In the genomic region with DNA sequence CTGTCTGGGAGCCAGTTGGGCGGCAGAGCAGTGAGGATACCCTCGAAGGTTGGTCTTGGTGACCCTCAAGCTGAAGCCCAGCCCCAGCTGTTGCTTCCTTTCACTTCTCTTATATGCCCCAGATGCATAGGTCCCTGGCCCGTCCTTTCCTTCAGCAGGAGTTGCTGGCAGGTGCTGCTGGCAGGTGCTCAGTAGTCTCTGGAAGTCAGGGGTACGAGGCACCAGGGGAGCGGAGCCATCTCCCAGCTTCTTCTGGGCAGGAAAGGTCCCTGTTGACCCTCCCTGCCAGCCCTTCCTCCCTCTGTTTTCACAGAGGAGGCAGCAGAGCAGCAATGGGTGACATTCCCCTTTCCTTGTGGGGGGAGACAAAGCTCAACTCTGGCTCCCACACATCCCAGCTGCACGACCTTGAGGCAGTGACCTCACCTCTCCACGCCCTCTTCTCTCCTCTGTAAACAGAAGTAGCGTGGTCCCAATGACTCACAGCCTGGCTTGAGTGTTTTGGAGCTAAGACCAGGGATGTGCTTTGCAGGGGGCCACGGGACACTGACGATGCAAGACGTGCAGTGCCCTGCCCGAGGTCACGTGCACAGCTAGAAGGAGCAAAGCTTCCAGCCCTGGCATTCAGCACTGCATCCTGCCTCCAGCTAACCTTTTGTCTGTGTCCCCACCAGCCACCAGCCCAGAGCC, we compare ENCODE assay signal across 10 cellular contexts. TPM values are rescaled to one million over a fixed set of nuclear protein-coding genes. Genes with fewer than 3 reads are reported as not detected.
A peak's percentile ranks its signal among the peaks of the same experiment; 100 is the strongest.
DNase-seq lines count a peak whose midpoint lies in the region; ATAC-seq and TF ChIP-seq lines count a peak whose summit lies in the region.
"Had no signal": no experiment of that assay in that cellular context is flagged by ENCODE, and none has a peak within 500 bp of the region (broad histone marks: within the 10 kb centered on the region; RNA-seq: fewer than 3 reads in every experiment).

No MANE protein-coding gene starts in this region.

- H3K4me1 Mint-ChIP-seq in neural crest cell = peaks cover 31% of the 10 kb centered on the region
- H3K4me1 Mint-ChIP-seq in activated T-helper 2 cell treated with anti-CD3 and anti-CD28 coated beads, Interferon-gamma antibody, Interleukin-2, Interleukin-4, amounts not matched to agents 10 μg/mL and 5 μg/mL and 100 μg/mL, durations not matched to agents 14 hours and 24 hours and 36 hours (ENCODE audit: low read depth) = no peaks in the 10 kb centered on the region

- intact Hi-C loops in activated T-helper 2 cell treated with anti-CD3 and anti-CD28 coated beads, Interferon-gamma antibody, Interleukin-2, Interleukin-4, amounts not matched to agents 10 μg/mL and 5 μg/mL and 100 μg/mL, durations not matched to agents 14 hours and 24 hours and 36 hours (cut with micrococcal nuclease) = no loop called here

- H3K27ac Mint-ChIP-seq in neural crest cell (ENCODE audit: unreplicated experiment) = peak overlapping the region; percentile 27
- H3K27ac Mint-ChIP-seq in activated T-helper 2 cell treated with anti-CD3 and anti-CD28 coated beads, Interferon-gamma antibody, Interleukin-2, Interleukin-4, amounts not matched to agents 10 μg/mL and 5 μg/mL and 100 μg/mL, durations not matched to agents 14 hours and 24 hours and 36 hours = no peak overlapping the region
- H3K27ac Mint-ChIP-seq: activated naive CD8-positive, alpha-beta T cell had no signal

- H3K9me3 ChIP-seq in AG04450 (ENCODE audit: control insufficient read depth, insufficient read depth, low read length) = no peaks in the 10 kb centered on the region; the same call in 1 of the 2 replicates
- H3K9me3 ChIP-seq in WERI-Rb-1 (ENCODE audit: severe bottlenecking) = no peaks in the 10 kb centered on the region

- H3K27me3 Mint-ChIP-seq in neural crest cell (ENCODE audit: low read depth) = no peaks in the 10 kb centered on the region
- H3K27me3 Mint-ChIP-seq in activated T-helper 2 cell treated with anti-CD3 and anti-CD28 coated beads, Interferon-gamma antibody, Interleukin-2, Interleukin-4, amounts not matched to agents 10 μg/mL and 5 μg/mL and 100 μg/mL, durations not matched to agents 14 hours and 24 hours and 36 hours (ENCODE audit: low read depth) = no peaks in the 10 kb centered on the region
- H3K27me3 Mint-ChIP-seq: activated naive CD8-positive, alpha-beta T cell had no signal

- POLR2A ChIA-PET in AG04450 (lab: Yijun Ruan, JAX) = interaction anchor here (0.8 to 2.3 kb wide), 17 partner anchors 9 to 327 kb away, joined by 3 to 14 read pairs (median 4); a partner anchor contains a TSS

- peaks cover 41% of the 10 kb centered on the region for H3K36me3 ChIP-seq in WERI-Rb-1

- DNase-seq in AG04450 (ENCODE audit: low read depth, low spot score) = peak; percentile 92
- DNase-seq in NCI-H69 (lab: John Stamatoyannopoulos, UW) = peak; percentile 50
- DNase-seq in epithelial cell of proximal tubule (ENCODE audit: low read depth) = peak; percentile 83
- no peak for DNase-seq in neural crest cell (ENCODE audit: low read depth, low spot score)
- no peak for DNase-seq in retina
- no peak for DNase-seq in activated T-helper 2 cell treated with anti-CD3 and anti-CD28 coated beads, Interferon-gamma antibody, Interleukin-2, Interleukin-4, amounts not matched to agents 10 μg/mL and 5 μg/mL and 100 μg/mL, durations not matched to agents 14 hours and 24 hours and 36 hours (ENCODE audit: low spot score)
- DNase-seq in WERI-Rb-1 = no peak
- DNase-seq: NCI-H187 had no signal

- H3K27me3 ChIP-seq in AG04450 (ENCODE audit: control insufficient read depth, insufficient read depth, low read length) = no peaks in the 10 kb centered on the region
- no peaks in the 10 kb centered on the region for H3K27me3 ChIP-seq in WERI-Rb-1 (ENCODE audit: insufficient read depth, low read depth, severe bottlenecking)

- TF ChIP-seq CTCF in AG04450 (IDR thresholded peaks at IDR 0.05; ENCODE audit: low read depth, low read length) = no peak
- TF ChIP-seq CTCF in epithelial cell of proximal tubule (conservative IDR thresholded peaks at IDR 0.05; ENCODE audit: low read depth, low read length) = no peak
- TF ChIP-seq CTCF in neural crest cell (conservative IDR thresholded peaks at IDR 0.05) = no peak
- no peak for TF ChIP-seq CTCF in WERI-Rb-1 (IDR thresholded peaks at IDR 0.05; ENCODE audit: low read depth, low read length)

- H3K4me3 ChIP-seq in AG04450 (ENCODE audit: low read depth, low read length) (peak overlapping the region; percentile 32), epithelial cell of proximal tubule (ENCODE audit: low read depth, low read length) (no peak overlapping the region), WERI-Rb-1 (ENCODE audit: low read depth, low read length) (no peak overlapping the region)

- H3K27ac ChIP-seq in AG04450 (ENCODE audit: low read depth, low read length) (peak overlapping the region; percentile 100), WERI-Rb-1 (no peak overlapping the region)

- CTCF ChIA-PET in AG04450 (lab: Charles Lee) = interaction anchor here (0.7 to 5.7 kb wide), 4 partner anchors 13 to 248 kb away, joined by 3 to 49 read pairs (median 4); no protein-coding TSS in a partner anchor

- no peak for ATAC-seq in GM21381 (IDR thresholded peaks at IDR 0.05; ENCODE audit: unreplicated experiment)

- H3K9me3 Mint-ChIP-seq in neural crest cell = peaks cover 2% of the 10 kb centered on the region
- no peaks in the 10 kb centered on the region for H3K9me3 Mint-ChIP-seq in activated T-helper 2 cell treated with anti-CD3 and anti-CD28 coated beads, Interferon-gamma antibody, Interleukin-2, Interleukin-4, amounts not matched to agents 10 μg/mL and 5 μg/mL and 100 μg/mL, durations not matched to agents 14 hours and 24 hours and 36 hours

- peaks cover 33% of the 10 kb centered on the region for H3K36me3 Mint-ChIP-seq in neural crest cell (ENCODE audit: low read depth)
- H3K36me3 Mint-ChIP-seq in activated T-helper 2 cell treated with anti-CD3 and anti-CD28 coated beads, Interferon-gamma antibody, Interleukin-2, Interleukin-4, amounts not matched to agents 10 μg/mL and 5 μg/mL and 100 μg/mL, durations not matched to agents 14 hours and 24 hours and 36 hours (ENCODE audit: low read depth) = peaks cover 43% of the 10 kb centered on the region

- H3K4me3 Mint-ChIP-seq in neural crest cell = no peak overlapping the region
- H3K4me3 Mint-ChIP-seq in activated T-helper 2 cell treated with anti-CD3 and anti-CD28 coated beads, Interferon-gamma antibody, Interleukin-2, Interleukin-4, amounts not matched to agents 10 μg/mL and 5 μg/mL and 100 μg/mL, durations not matched to agents 14 hours and 24 hours and 36 hours (ENCODE audit: low read depth) = no peak overlapping the region
- H3K4me3 Mint-ChIP-seq: activated naive CD8-positive, alpha-beta T cell had no signal

RNA-seq across cellular contexts. Expression of a gene that starts 49.6 kb away (rescaled TPM):
- 30.8 and 33.5 TPM in 2 replicates for polyA plus RNA-seq in AG04450 (2011; rRNA removed)
- 60.0 and 62.6 TPM in 2 replicates for polyA minus RNA-seq in AG04450 (2011; rRNA and poly(A)+ RNA removed)
- total RNA-seq in epithelial cell of proximal tubule (24.2 and 27.9 TPM in 2 replicates), neural crest cell (33.8 and 34.6 TPM in 2 replicates)
- 55.1 and 55.8 TPM in 2 replicates for total RNA-seq in activated T-helper 2 cell treated with anti-CD3 and anti-CD28 coated beads, Interferon-gamma antibody, Interleukin-2, Interleukin-4, amounts not matched to agents 10 μg/mL and 5 μg/mL and 100 μg/mL, durations not matched to agents 14 hours and 24 hours and 36 hours

Comparison
In these comparisons a context has a peak if more than half of its experiments do, and no peak if none do; other contexts are left out.
1. DNase-seq: peak in AG04450 (single experiment), NCI-H69 (single experiment) and epithelial cell of proximal tubule (single experiment); none in neural crest cell (single experiment), retina (single experiment), activated T-helper 2 cell treated with anti-CD3 and anti-CD28 coated beads, Interferon-gamma antibody, Interleukin-2, Interleukin-4, amounts not matched to agents 10 μg/mL and 5 μg/mL and 100 μg/mL, durations not matched to agents 14 hours and 24 hours and 36 hours (single experiment) and WERI-Rb-1 (single experiment).